Comparison of ENCODE assay signal across 8 cellular contexts in the genomic region with DNA sequence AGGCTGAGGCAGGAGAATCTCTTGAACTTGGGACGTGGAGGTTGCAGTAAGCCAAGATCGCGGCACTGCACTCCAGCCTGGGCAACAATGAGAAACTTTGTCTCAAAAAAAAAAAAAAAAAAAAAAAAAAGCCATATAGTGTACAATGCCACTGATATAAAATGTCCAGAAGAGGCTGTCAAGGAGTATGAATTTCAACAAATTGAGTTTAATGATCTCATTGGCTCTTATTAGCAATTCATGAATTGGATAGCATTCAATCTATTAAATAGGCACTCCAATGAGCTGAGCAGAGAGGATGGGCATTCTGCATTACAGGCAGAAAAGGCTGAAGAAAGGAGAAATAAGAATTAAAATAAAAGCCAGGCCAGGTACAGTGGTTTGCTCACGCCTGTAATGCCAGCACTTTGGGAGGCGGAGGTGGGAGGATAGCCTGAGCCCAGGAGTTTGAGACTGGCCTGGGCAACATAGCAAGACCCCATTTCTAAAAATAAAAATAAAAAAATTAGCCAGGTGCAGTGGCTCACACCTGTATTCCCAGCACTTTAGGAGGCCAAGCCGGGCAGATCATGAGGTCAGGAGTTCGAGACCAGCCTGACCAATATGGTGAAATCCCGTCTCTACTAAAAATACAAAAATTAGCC. TPM values are rescaled to one million over a fixed set of nuclear protein-coding genes. Genes with fewer than 3 reads are reported as not detected.
DNase-seq lines count a peak whose midpoint lies in the region; ATAC-seq and TF ChIP-seq lines count a peak whose summit lies in the region.

No MANE protein-coding gene starts in this region.

- CTCF ChIA-PET in CD4-positive, alpha-beta T cell (lab: Charles Lee) = interaction anchor here (1.4 to 2.0 kb wide), 3 partner anchors 154 to 180 kb away, joined by 3 to 9 read pairs (median 9); no protein-coding TSS in a partner anchor

- H3K27me3 Mint-ChIP-seq in CD4-positive, alpha-beta T cell = no peaks in the 10 kb centered on the region
- no peaks in the 10 kb centered on the region for H3K27me3 Mint-ChIP-seq in endodermal cell (ENCODE audit: insufficient read depth)

- peaks cover 13% of the 10 kb centered on the region for H3K4me1 Mint-ChIP-seq in CD4-positive, alpha-beta T cell (ENCODE audit: low read depth)
- peaks cover 10% of the 10 kb centered on the region for H3K4me1 Mint-ChIP-seq in endodermal cell

- intact Hi-C loops in CD4-positive, alpha-beta T cell (cut with DNase I, micrococcal nuclease) = loop anchor here (1.0 to 5.0 kb wide), 3 partner anchors 31 to 285 kb away; a partner anchor contains a TSS

- peak overlapping the region; percentile 89 for H3K4me2 ChIP-seq in osteoblast (ENCODE audit: insufficient read depth, low read length)

- no peak for TF ChIP-seq CTCF in CD4-positive, alpha-beta T cell (IDR thresholded peaks at IDR 0.05)
- TF ChIP-seq CTCF in endodermal cell (conservative IDR thresholded peaks at IDR 0.05) (no peak), osteoblast (IDR thresholded peaks at IDR 0.05; ENCODE audit: extremely low read depth, low read depth, low read length) (no peak)

- H3K4me1 ChIP-seq in NT2/D1 (ENCODE audit: insufficient read depth, insufficient read length) = peaks cover 18% of the 10 kb centered on the region
- no peaks in the 10 kb centered on the region for H3K4me1 ChIP-seq in endodermal cell (ENCODE audit: control insufficient read depth, insufficient read depth, low read length)
- H3K4me1 ChIP-seq in osteoblast (ENCODE audit: insufficient read depth, low read length) = peaks cover 11% of the 10 kb centered on the region

- H3K9me3 Mint-ChIP-seq in CD4-positive, alpha-beta T cell = no peaks in the 10 kb centered on the region
- H3K9me3 Mint-ChIP-seq in endodermal cell = no peaks in the 10 kb centered on the region

- H3K27me3 ChIP-seq in CD4-positive, alpha-beta T cell (ENCODE audit: control insufficient read depth, insufficient read depth, low read length) = no peaks in the 10 kb centered on the region
- H3K27me3 ChIP-seq in NT2/D1 (ENCODE audit: insufficient read depth, insufficient read length) (no peaks in the 10 kb centered on the region), endodermal cell (ENCODE audit: control insufficient read depth, insufficient read depth, low read length, poor library complexity, severe bottlenecking) (no peaks in the 10 kb centered on the region), osteoblast (ENCODE audit: insufficient read depth, low read length) (no peaks in the 10 kb centered on the region)

- H3K36me3 Mint-ChIP-seq in CD4-positive, alpha-beta T cell (ENCODE audit: low read depth) = no peaks in the 10 kb centered on the region
- H3K36me3 Mint-ChIP-seq in endodermal cell (ENCODE audit: low read depth) = no peaks in the 10 kb centered on the region

- H3K36me3 ChIP-seq in NT2/D1 (ENCODE audit: insufficient read depth, insufficient read length, low read length) (peaks cover 28% of the 10 kb centered on the region), endodermal cell (ENCODE audit: control insufficient read depth, insufficient read depth, low read length) (no peaks in the 10 kb centered on the region), osteoblast (ENCODE audit: insufficient read depth, low read length) (no peaks in the 10 kb centered on the region)

- peaks cover 50% of the 10 kb centered on the region for H3K79me2 ChIP-seq in osteoblast (ENCODE audit: insufficient read depth, low read length)

- no peak overlapping the region for H3K4me3 ChIP-seq in NT2/D1 (ENCODE audit: insufficient read length, low read depth)
- peak overlapping the region; percentile 69 for H3K4me3 ChIP-seq in endodermal cell (ENCODE audit: low read length)
- peak overlapping the region; percentile 94 for H3K4me3 ChIP-seq in osteoblast (ENCODE audit: insufficient read depth, low read length)

- no peak for ATAC-seq in CD4-positive, alpha-beta T cell (ENCODE audit: poor library complexity)
- ATAC-seq in HG03469 (IDR thresholded peaks at IDR 0.05; ENCODE audit: unreplicated experiment) (no peak), HG03196 (IDR thresholded peaks at IDR 0.05; ENCODE audit: unreplicated experiment) (no peak)

- 89 to 100% methylated on average over 1 to 8 of the region's 8 CpGs for WGBS in endodermal cell (ENCODE audit: insufficient coverage in 1 of 2, insufficient read length in 1 of 2), 2 experiments

- no peaks in the 10 kb centered on the region for H3K9me3 ChIP-seq in CD4-positive, alpha-beta T cell (ENCODE audit: control insufficient read depth, low read length)
- H3K9me3 ChIP-seq in NT2/D1 (ENCODE audit: insufficient read depth, low read length) (no peaks in the 10 kb centered on the region), endodermal cell (ENCODE audit: control insufficient read depth, low read length) (no peaks in the 10 kb centered on the region), osteoblast (ENCODE audit: low read depth, low read length) (no peaks in the 10 kb centered on the region)

- H3K4me3 Mint-ChIP-seq in CD4-positive, alpha-beta T cell = peak overlapping the region; percentile 82
- H3K4me3 Mint-ChIP-seq in endodermal cell = peak overlapping the region; percentile 76

- H2AFZ ChIP-seq in osteoblast (ENCODE audit: low read length) = peak overlapping the region; percentile 91

- DNase-seq in CD4-positive, alpha-beta T cell = no peak
- DNase-seq in NT2/D1 (ENCODE audit: low read depth, low spot score) (no peak), endodermal cell (no peak), osteoblast (ENCODE audit: insufficient read length, low spot score, missing footprints) (no peak), SHP77 treated with DMSO at 0.1 percent for 48 hours (lab: John Stamatoyannopoulos, UW) (no peak), GM19238 (ENCODE audit: insufficient read length, low spot score) (no peak)

- peak overlapping the region; percentile 100 for H3K9ac ChIP-seq in NT2/D1 (ENCODE audit: insufficient read length, low read depth)
- no peak overlapping the region for H3K9ac ChIP-seq in endodermal cell (ENCODE audit: extremely low read depth, low read length, poor library complexity, severe bottlenecking)

- peak overlapping the region; percentile 75 for H3K27ac Mint-ChIP-seq in CD4-positive, alpha-beta T cell
- no peak overlapping the region for H3K27ac Mint-ChIP-seq in endodermal cell

- H4K20me1 ChIP-seq in osteoblast (ENCODE audit: insufficient read depth, low read length) = peaks cover 16% of the 10 kb centered on the region

- POLR2A ChIA-PET in CD4-positive, alpha-beta T cell (lab: Charles Lee) = interaction anchor here (0.6 to 3.8 kb wide), 16 partner anchors 11 to 1305 kb away, joined by 3 to 45 read pairs (median 4); a partner anchor contains a TSS

- H3K27ac ChIP-seq in CD4-positive, alpha-beta T cell (ENCODE audit: low read depth, low read length) = peak overlapping the region; percentile 56
- no peak overlapping the region for H3K27ac ChIP-seq in endodermal cell (ENCODE audit: low read depth, low read length)
- H3K27ac ChIP-seq in osteoblast (ENCODE audit: low read depth, low read length) = peak overlapping the region; percentile 68

RNA-seq across cellular contexts. Expression of a gene that starts 0.8 kb away (rescaled TPM):
- 1 to 10 TPM; 9.7 to 10.0 TPM for total RNA-seq in CD4-positive, alpha-beta T cell
- total RNA-seq in endodermal cell = 100 to 1,000 TPM; 146 to 191 TPM
- 119 TPM for polyA plus RNA-seq in endodermal cell (2013, experiment 1 of 2)
- 116 TPM for polyA plus RNA-seq in endodermal cell (2013, experiment 2 of 2)
- 24.2 and 24.6 TPM in 2 replicates for total RNA-seq in osteoblast

RNA-seq across cellular contexts. Expression of a gene that starts 18.4 kb away (rescaled TPM):
- total RNA-seq in CD4-positive, alpha-beta T cell = 100 to 1,000 TPM; 284 to 285 TPM
- 10 to 100 TPM; 16.5 to 23.6 TPM for total RNA-seq in endodermal cell
- polyA plus RNA-seq in endodermal cell (2013, experiment 1 of 2) = 9.0 TPM
- polyA plus RNA-seq in endodermal cell (2013, experiment 2 of 2) = 10.2 TPM
- 41.8 and 46.3 TPM in 2 replicates for total RNA-seq in osteoblast

RNA-seq across cellular contexts. Expression of a gene that starts 30.1 kb away (rescaled TPM):
- 10 to 100 TPM; 17.3 to 22.3 TPM for total RNA-seq in CD4-positive, alpha-beta T cell
- 100 to 1,000 TPM; 149 to 175 TPM for total RNA-seq in endodermal cell
- 96.0 TPM for polyA plus RNA-seq in endodermal cell (2013, experiment 1 of 2)
- polyA plus RNA-seq in endodermal cell (2013, experiment 2 of 2) = 86.4 TPM
- total RNA-seq in osteoblast = 27.7 and 27.9 TPM in 2 replicates
